In the genomic region with DNA sequence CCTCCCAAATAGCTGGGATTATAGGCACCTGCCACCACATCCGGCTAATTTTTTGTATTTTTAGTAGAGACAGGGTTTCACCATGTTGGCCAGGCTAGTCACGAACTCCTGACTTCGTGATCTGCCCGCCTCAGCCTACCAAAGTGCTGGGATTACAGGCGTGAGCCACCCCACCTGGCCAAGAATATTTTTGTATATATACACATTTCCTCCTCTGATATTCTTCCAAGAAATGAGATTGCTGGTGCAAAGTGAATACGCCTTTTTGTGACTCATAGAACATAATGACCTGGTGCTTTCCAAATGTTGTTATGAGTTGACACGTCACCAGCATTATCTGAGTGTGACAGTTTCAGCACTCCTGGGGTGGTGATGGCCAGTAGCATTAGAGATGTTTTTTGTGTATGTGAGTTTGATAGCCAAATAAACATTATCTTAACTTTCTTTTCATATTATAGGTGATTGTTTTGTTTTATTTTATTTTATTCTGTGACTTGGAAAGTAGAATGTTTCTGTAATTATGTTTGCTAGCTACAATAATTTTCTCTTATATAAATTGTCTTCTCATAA, we compare ENCODE assay signal across 1 cellular context.
A peak's percentile ranks its signal among the peaks of the same experiment; 100 is the strongest.
TF ChIP-seq lines count a peak whose summit lies in the region.

No MANE protein-coding gene starts in this region.

TF ChIP-seq in K562, 482 proteins besides CTCF, POLR2A, EP300 and RAD21 (continued from another document and continues in another):
- TF ChIP-seq, protein P1, sequence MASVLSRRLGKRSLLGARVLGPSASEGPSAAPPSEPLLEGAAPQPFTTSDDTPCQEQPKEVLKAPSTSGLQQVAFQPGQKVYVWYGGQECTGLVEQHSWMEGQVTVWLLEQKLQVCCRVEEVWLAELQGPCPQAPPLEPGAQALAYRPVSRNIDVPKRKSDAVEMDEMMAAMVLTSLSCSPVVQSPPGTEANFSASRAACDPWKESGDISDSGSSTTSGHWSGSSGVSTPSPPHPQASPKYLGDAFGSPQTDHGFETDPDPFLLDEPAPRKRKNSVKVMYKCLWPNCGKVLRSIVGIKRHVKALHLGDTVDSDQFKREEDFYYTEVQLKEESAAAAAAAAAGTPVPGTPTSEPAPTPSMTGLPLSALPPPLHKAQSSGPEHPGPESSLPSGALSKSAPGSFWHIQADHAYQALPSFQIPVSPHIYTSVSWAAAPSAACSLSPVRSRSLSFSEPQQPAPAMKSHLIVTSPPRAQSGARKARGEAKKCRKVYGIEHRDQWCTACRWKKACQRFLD (CRISPR knock-in tag; IDR thresholded peaks at IDR 0.05) = peak; percentile 67; the same call in 1 of the 2 replicates
- 0 out of 2 replicates have a peak, but pooled peaks have one; percentile 5 for TF ChIP-seq SMARCA5 (IDR thresholded peaks at IDR 0.05)
- TF ChIP-seq, protein P2, sequence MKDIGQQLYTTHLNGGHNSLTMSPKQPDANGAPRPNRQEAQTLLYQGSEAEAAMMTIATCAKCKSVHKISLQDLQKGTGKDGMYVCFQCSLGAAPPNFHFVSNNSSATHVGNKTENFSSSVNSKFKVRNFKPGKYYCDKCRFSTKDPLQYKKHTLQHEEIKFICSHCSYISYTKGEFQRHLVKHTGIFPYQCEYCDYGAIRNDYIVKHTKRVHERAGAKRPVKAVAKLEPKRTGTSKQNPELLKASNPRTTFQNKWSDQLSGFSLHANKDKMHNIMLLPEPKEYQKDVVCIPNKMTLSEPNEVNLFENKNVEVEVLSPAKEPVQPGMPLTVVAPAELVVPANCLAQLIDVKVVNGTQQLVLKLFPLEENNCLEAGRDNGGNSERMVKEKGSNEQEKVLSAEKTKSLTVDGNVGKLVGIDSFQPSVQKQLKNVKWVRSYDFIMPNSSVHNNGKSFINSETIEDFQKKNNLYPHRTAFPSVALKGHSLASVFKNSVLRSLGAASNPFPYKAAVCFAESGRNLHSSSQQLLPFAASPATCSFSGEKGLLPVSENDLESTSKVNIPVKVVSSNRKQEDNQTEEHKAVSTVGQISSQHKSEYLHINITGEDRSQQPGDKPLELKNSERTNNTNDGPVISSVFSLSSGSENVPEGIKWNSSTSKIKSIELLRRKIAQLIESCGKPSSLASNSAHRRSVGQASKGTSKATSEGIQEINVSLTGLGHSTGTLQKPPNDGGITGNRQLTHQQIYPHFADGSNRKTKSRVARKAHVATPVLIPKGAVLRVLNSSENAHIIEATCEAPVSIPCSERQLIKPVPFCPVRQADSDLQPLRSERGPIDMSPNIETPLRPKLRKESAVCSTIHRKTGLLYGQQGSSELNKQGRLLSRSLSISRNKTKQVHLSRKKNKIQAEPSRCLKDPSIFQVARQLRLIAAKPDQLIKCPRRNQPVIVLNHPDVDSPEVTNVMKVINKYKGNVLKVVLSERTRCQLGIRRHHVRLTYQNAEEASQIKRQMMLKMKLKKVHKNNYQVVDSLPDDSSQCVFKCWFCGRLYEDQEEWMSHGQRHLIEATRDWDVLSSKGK (CRISPR knock-in tag; IDR thresholded peaks at IDR 0.05) = no peak
- TF ChIP-seq, protein P3, sequence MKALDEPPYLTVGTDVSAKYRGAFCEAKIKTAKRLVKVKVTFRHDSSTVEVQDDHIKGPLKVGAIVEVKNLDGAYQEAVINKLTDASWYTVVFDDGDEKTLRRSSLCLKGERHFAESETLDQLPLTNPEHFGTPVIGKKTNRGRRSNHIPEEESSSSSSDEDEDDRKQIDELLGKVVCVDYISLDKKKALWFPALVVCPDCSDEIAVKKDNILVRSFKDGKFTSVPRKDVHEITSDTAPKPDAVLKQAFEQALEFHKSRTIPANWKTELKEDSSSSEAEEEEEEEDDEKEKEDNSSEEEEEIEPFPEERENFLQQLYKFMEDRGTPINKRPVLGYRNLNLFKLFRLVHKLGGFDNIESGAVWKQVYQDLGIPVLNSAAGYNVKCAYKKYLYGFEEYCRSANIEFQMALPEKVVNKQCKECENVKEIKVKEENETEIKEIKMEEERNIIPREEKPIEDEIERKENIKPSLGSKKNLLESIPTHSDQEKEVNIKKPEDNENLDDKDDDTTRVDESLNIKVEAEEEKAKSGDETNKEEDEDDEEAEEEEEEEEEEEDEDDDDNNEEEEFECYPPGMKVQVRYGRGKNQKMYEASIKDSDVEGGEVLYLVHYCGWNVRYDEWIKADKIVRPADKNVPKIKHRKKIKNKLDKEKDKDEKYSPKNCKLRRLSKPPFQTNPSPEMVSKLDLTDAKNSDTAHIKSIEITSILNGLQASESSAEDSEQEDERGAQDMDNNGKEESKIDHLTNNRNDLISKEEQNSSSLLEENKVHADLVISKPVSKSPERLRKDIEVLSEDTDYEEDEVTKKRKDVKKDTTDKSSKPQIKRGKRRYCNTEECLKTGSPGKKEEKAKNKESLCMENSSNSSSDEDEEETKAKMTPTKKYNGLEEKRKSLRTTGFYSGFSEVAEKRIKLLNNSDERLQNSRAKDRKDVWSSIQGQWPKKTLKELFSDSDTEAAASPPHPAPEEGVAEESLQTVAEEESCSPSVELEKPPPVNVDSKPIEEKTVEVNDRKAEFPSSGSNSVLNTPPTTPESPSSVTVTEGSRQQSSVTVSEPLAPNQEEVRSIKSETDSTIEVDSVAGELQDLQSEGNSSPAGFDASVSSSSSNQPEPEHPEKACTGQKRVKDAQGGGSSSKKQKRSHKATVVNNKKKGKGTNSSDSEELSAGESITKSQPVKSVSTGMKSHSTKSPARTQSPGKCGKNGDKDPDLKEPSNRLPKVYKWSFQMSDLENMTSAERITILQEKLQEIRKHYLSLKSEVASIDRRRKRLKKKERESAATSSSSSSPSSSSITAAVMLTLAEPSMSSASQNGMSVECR (CRISPR knock-in tag; IDR thresholded peaks at IDR 0.05) = no peak
- TF ChIP-seq RCOR1 (IDR thresholded peaks at IDR 0.05; ENCODE audit: borderline replicate concordance in 1 of 2, low read depth in 2 of 2, low read length in 2 of 2) = peak; percentile 37 to 81; a peak in 3 of 4 replicates
- peak; percentile 66; the same call in 1 of the 2 replicates for TF ChIP-seq ZNF766 (CRISPR knock-in tag; conservative IDR thresholded peaks at IDR 0.05)
- peak; percentile 46; the same call in 1 of the 2 replicates for TF ChIP-seq CEBPB (tag; IDR thresholded peaks at IDR 0.05)
- peak; percentile 94 for TF ChIP-seq CBFA2T3 (IDR thresholded peaks at IDR 0.05)
- TF ChIP-seq ADNP (tag; IDR thresholded peaks at IDR 0.05) = peak; percentile 83
- peak; percentile 98 for TF ChIP-seq JUND (IDR thresholded peaks at IDR 0.05; ENCODE audit: borderline replicate concordance, low read depth, low read length)
- peak; percentile 96 for TF ChIP-seq JUND (tag; IDR thresholded peaks at IDR 0.05; ENCODE audit: borderline replicate concordance, low read depth, low read length)
- TF ChIP-seq, protein P4, sequence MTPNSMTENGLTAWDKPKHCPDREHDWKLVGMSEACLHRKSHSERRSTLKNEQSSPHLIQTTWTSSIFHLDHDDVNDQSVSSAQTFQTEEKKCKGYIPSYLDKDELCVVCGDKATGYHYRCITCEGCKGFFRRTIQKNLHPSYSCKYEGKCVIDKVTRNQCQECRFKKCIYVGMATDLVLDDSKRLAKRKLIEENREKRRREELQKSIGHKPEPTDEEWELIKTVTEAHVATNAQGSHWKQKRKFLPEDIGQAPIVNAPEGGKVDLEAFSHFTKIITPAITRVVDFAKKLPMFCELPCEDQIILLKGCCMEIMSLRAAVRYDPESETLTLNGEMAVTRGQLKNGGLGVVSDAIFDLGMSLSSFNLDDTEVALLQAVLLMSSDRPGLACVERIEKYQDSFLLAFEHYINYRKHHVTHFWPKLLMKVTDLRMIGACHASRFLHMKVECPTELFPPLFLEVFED (CRISPR knock-in tag; conservative IDR thresholded peaks at IDR 0.05) = 0 out of 2 replicates have a peak, but pooled peaks have one; percentile 3
- peak; percentile 78 for TF ChIP-seq ZEB2 (IDR thresholded peaks at IDR 0.05)
- TF ChIP-seq, protein P5, sequence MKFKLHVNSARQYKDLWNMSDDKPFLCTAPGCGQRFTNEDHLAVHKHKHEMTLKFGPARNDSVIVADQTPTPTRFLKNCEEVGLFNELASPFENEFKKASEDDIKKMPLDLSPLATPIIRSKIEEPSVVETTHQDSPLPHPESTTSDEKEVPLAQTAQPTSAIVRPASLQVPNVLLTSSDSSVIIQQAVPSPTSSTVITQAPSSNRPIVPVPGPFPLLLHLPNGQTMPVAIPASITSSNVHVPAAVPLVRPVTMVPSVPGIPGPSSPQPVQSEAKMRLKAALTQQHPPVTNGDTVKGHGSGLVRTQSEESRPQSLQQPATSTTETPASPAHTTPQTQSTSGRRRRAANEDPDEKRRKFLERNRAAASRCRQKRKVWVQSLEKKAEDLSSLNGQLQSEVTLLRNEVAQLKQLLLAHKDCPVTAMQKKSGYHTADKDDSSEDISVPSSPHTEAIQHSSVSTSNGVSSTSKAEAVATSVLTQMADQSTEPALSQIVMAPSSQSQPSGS (CRISPR knock-in tag; IDR thresholded peaks at IDR 0.05) = no peak
- TF ChIP-seq NBN (IDR thresholded peaks at IDR 0.05; ENCODE audit: low read depth) = peak; percentile 92
- TF ChIP-seq, protein P6, sequence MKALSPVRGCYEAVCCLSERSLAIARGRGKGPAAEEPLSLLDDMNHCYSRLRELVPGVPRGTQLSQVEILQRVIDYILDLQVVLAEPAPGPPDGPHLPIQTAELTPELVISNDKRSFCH (CRISPR knock-in tag; IDR thresholded peaks at IDR 0.05) = no peak
- TF ChIP-seq, protein P6 (tag; IDR thresholded peaks at IDR 0.05) = no peak
- TF ChIP-seq, protein P7, sequence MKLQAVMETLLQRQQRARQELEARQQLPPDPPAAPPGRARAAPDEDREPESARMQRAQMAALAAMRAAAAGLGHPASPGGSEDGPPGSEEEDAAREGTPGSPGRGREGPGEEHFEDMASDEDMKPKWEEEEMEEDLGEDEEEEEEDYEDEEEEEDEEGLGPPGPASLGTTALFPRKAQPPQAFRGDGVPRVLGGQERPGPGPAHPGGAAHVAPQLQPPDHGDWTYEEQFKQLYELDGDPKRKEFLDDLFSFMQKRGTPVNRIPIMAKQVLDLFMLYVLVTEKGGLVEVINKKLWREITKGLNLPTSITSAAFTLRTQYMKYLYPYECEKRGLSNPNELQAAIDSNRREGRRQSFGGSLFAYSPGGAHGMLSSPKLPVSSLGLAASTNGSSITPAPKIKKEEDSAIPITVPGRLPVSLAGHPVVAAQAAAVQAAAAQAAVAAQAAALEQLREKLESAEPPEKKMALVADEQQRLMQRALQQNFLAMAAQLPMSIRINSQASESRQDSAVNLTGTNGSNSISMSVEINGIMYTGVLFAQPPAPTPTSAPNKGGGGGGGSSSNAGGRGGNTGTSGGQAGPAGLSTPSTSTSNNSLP (IDR thresholded peaks at IDR 0.05; ENCODE audit: borderline replicate concordance, low read depth, low read length) = peak; percentile 93; the same call in 1 of the 2 replicates
- TF ChIP-seq, protein P8, sequence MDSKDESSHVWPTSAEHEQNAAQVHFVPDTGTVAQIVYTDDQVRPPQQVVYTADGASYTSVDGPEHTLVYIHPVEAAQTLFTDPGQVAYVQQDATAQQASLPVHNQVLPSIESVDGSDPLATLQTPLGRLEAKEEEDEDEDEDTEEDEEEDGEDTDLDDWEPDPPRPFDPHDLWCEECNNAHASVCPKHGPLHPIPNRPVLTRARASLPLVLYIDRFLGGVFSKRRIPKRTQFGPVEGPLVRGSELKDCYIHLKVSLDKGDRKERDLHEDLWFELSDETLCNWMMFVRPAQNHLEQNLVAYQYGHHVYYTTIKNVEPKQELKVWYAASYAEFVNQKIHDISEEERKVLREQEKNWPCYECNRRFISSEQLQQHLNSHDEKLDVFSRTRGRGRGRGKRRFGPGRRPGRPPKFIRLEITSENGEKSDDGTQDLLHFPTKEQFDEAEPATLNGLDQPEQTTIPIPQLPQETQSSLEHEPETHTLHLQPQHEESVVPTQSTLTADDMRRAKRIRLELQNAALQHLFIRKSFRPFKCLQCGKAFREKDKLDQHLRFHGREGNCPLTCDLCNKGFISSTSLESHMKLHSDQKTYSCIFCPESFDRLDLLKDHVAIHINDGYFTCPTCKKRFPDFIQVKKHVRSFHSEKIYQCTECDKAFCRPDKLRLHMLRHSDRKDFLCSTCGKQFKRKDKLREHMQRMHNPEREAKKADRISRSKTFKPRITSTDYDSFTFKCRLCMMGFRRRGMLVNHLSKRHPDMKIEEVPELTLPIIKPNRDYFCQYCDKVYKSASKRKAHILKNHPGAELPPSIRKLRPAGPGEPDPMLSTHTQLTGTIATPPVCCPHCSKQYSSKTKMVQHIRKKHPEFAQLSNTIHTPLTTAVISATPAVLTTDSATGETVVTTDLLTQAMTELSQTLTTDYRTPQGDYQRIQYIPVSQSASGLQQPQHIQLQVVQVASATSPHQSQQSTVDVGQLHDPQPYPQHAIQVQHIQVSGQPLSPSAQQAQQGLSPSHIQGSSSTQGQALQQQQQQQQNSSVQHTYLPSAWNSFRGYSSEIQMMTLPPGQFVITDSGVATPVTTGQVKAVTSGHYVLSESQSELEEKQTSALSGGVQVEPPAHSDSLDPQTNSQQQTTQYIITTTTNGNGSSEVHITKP (IDR thresholded peaks at IDR 0.05; ENCODE audit: partially characterized antibody) = no peak
- TF ChIP-seq SRSF7 (optimal IDR thresholded peaks at IDR 0.05; ENCODE audit: low read depth, low read length) = no peak
- TF ChIP-seq NEUROD1 (IDR thresholded peaks at IDR 0.05; ENCODE audit: borderline replicate concordance, low read depth, low read length, partially characterized antibody) = peak; percentile 69
- no peak for TF ChIP-seq ZNF830 (CRISPR knock-in tag; IDR thresholded peaks at IDR 0.05)
- TF ChIP-seq POLR2AphosphoS5 (IDR thresholded peaks at IDR 0.05; ENCODE audit: control insufficient read depth, insufficient read depth, low read depth, low read length) = peak; percentile 73
- peak; percentile 94 for TF ChIP-seq BCOR (IDR thresholded peaks at IDR 0.05)
- TF ChIP-seq CREM (IDR thresholded peaks at IDR 0.05; ENCODE audit: low read depth) = peak; percentile 97
- TF ChIP-seq DACH1 (IDR thresholded peaks at IDR 0.05; ENCODE audit: partially characterized antibody) = peak; percentile 61
- peak in 1 of 2 experiments; percentile 81; a peak in 2 of 3 replicates for TF ChIP-seq CBX3 (IDR thresholded peaks at IDR 0.05; ENCODE audit: borderline replicate concordance in 1 of 2, low read length in 2 of 2)
- TF ChIP-seq, protein P9, sequence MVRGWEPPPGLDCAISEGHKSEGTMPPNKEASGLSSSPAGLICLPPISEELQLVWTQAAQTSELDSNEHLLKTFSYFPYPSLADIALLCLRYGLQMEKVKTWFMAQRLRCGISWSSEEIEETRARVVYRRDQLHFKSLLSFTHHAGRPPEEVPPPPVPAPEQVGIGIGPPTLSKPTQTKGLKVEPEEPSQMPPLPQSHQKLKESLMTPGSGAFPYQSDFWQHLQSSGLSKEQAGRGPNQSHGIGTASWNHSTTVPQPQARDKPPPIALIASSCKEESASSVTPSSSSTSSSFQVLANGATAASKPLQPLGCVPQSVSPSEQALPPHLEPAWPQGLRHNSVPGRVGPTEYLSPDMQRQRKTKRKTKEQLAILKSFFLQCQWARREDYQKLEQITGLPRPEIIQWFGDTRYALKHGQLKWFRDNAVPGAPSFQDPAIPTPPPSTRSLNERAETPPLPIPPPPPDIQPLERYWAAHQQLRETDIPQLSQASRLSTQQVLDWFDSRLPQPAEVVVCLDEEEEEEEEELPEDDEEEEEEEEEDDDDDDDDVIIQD (CRISPR knock-in tag; IDR thresholded peaks at IDR 0.05) = no peak
- TF ChIP-seq HDAC3 (IDR thresholded peaks at IDR 0.05; ENCODE audit: borderline replicate concordance, partially characterized antibody) = peak; percentile 58
- TF ChIP-seq CREB1 (IDR thresholded peaks at IDR 0.05) = peak; percentile 89
- TF ChIP-seq CREB1 (CRISPR knock-in tag; IDR thresholded peaks at IDR 0.05) = peak; percentile 83
- TF ChIP-seq ZNF695 (CRISPR knock-in tag; IDR thresholded peaks at IDR 0.05) = no peak
- peak; percentile 67 for TF ChIP-seq TBP (optimal IDR thresholded peaks at IDR 0.05; ENCODE audit: low read depth, low read length)
- TF ChIP-seq HDAC6 (IDR thresholded peaks at IDR 0.05; ENCODE audit: low read depth, low read length) = no peak
- TF ChIP-seq ZNF347 (CRISPR knock-in tag; IDR thresholded peaks at IDR 0.05; ENCODE audit: low read depth) = no peak
- TF ChIP-seq HCFC1 (IDR thresholded peaks at IDR 0.05; ENCODE audit: low read depth, low read length) = no peak
- TF ChIP-seq ZNF174 (CRISPR knock-in tag; IDR thresholded peaks at IDR 0.05) = no peak
- TF ChIP-seq XRCC3 (IDR thresholded peaks at IDR 0.05) = no peak
- peak; percentile 79 for TF ChIP-seq PML (IDR thresholded peaks at IDR 0.05; ENCODE audit: low read length)
